In the genomic region with DNA sequence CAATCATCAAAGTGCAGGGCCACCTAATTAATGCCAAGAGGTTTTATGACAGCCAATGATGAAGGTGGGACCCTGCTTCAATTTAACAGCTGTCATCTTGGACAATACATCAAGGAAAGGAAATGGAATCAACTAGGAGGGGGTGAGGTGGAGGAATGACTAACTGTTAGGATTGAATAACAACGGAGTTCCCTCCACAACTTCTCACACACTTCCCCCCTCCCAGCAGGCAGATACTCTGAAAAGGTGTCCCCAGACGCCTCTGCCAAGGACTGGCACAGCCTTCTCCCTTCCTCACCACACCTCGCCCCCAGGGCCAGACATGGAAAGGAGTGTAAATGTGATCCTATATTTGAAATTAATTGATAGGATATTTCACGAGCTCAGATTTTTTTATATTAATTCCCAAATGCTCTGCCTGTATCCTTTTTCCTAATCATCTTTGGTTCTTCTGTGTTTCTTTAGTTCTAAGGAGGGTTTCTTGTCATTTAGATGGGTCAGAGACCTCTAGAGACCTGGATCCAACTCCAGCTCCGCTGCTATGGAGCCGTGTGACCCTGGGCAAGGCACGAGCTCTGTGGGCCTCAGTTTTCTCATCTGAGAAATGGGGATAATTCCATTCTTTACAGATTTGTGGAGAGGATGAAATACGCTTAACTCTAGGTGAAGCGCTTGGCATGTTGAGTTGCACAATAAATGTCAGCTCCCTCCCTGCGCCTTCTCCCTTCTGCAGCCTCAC, we compare ENCODE assay signal across 9 cellular contexts. TPM values are rescaled to one million over a fixed set of nuclear protein-coding genes. Genes with fewer than 3 reads are reported as not detected.
DNase-seq lines count a peak whose midpoint lies in the region; ATAC-seq, FAIRE-seq and TF ChIP-seq lines count a peak whose summit lies in the region.
"Had no signal": no experiment of that assay in that cellular context is flagged by ENCODE, and none has a peak within 500 bp of the region (broad histone marks: within the 10 kb centered on the region; RNA-seq: fewer than 3 reads in every experiment).

No MANE protein-coding gene starts in this region.

- no peak overlapping the region for H2AK5ac ChIP-seq in H1 (ENCODE audit: low read depth, low read length)

- H3K4me3 ChIP-seq in HEK293 (ENCODE audit: low read depth, low read length): peak overlapping the region; percentile 38; the same call in 1 of the 2 replicates
- H3K4me3 ChIP-seq in H1 (ENCODE audit: extremely low read depth in 1 of 4, insufficient read depth in 2 of 4, low read depth in 3 of 4, low read length in 4 of 4): peak overlapping the region; percentile 54 to 78 (median 62)

- H3K36me3 Mint-ChIP-seq in neural crest cell (ENCODE audit: low read depth): no peaks in the 10 kb centered on the region

- ATAC-seq in HG02840 (IDR thresholded peaks at IDR 0.05; ENCODE audit: low FRiP score, unreplicated experiment): no peak
- no peak for ATAC-seq in HG03469 (IDR thresholded peaks at IDR 0.05; ENCODE audit: unreplicated experiment)

- H3K27ac ChIP-seq in HEK293 (ENCODE audit: extremely low read depth, low read depth, low read length) (no peak overlapping the region), H1 (ENCODE audit: low read depth, low read length) (no peak overlapping the region)
- H3K27ac ChIP-seq: 22Rv1 had no signal

- H2BK120ac ChIP-seq in H1 (replicated peaks; ENCODE audit: low read depth, low read length): no peak overlapping the region

- H3K23me2 ChIP-seq in H1 (ENCODE audit: low read depth, low read length): peaks cover 7% of the 10 kb centered on the region; the same call in 1 of the 2 replicates

- H3K9me3 ChIP-seq in HEK293 (ENCODE audit: control insufficient read depth, insufficient read depth, low read depth, low read length) (no peaks in the 10 kb centered on the region), H1 (ENCODE audit: insufficient read depth in 2 of 2, low read depth in 1 of 2, low read length in 1 of 2) (no peaks in the 10 kb centered on the region)

- H3K4me1 Mint-ChIP-seq in neural crest cell: peaks cover 7% of the 10 kb centered on the region

- no peaks in the 10 kb centered on the region for H3K79me2 ChIP-seq in H1 (ENCODE audit: control insufficient read depth in 1 of 2, insufficient read depth in 2 of 2, low read length in 2 of 2)

- no peak overlapping the region for H3K56ac ChIP-seq in H1 (replicated peaks; ENCODE audit: insufficient read length, low read depth, low read length)

- H3K14ac ChIP-seq in H1 (ENCODE audit: insufficient read length): no peak overlapping the region

- no peak overlapping the region for H2BK15ac ChIP-seq in H1 (ENCODE audit: low read length)

- H3K36me3 ChIP-seq in HEK293 (ENCODE audit: control insufficient read depth in 2 of 2, insufficient read depth in 1 of 2, low read length in 2 of 2) (no peaks in the 10 kb centered on the region), H1 (ENCODE audit: control insufficient read depth in 2 of 4, insufficient read depth in 4 of 4, low read length in 3 of 4) (no peaks in the 10 kb centered on the region)

- no peak overlapping the region for H4K91ac ChIP-seq in H1 (replicated peaks; ENCODE audit: insufficient read length, low read length)

- no peak overlapping the region for H3K9ac ChIP-seq in H1 (replicated peaks in 1 of 4; ENCODE audit: extremely low read depth in 1 of 4, low read depth in 3 of 4, low read length in 3 of 4)

- no peak for TF ChIP-seq POLR2A in H1 (IDR thresholded peaks at IDR 0.05; ENCODE audit: control extremely low read depth in 1 of 2, low read depth in 2 of 2, low read length in 2 of 2)

- TF ChIP-seq CTCF in HEK293 (tag by site-specific recombination; IDR thresholded peaks at IDR 0.05) (no peak), H1 (IDR thresholded peaks at IDR 0.05; ENCODE audit: control extremely low read depth in 1 of 3, insufficient read depth in 1 of 3, low read depth in 1 of 3, low read length in 3 of 3) (no peak), neural crest cell (conservative IDR thresholded peaks at IDR 0.05) (no peak), GM10248 (IDR thresholded peaks at IDR 0.05; ENCODE audit: control extremely low read depth, extremely low read depth, low read depth, missing control alignments) (no peak)

- CTCF ChIA-PET in HEK293 (lab: Yijun Ruan, JAX) (interaction anchor here (0.8 to 1.3 kb wide), 2 partner anchors 9 to 17 kb away, joined by 3 to 8 read pairs; no protein-coding TSS in a partner anchor), H1 (lab: Charles Lee; ENCODE audit: partially characterized antibody) (interaction anchor here (0.6 to 2.2 kb wide), 12 partner anchors 9 to 310 kb away, joined by 3 to 11 read pairs (median 4); no protein-coding TSS in a partner anchor), GM10248 (lab: Yijun Ruan, JAX) (interaction anchor here (0.6 to 1.2 kb wide), 2 partner anchors 8 to 195 kb away, joined by 3 to 4 read pairs; no protein-coding TSS in a partner anchor)

- H3K27me3 Mint-ChIP-seq in neural crest cell (ENCODE audit: low read depth): peaks cover 89% of the 10 kb centered on the region

- H3K27me3 ChIP-seq in H1 (replicated peaks in 1 of 4; ENCODE audit: control insufficient read depth in 3 of 4, extremely low read depth in 1 of 4, insufficient read depth in 3 of 4, low read length in 3 of 4): peaks cover 6 to 23% (median 21%) of the 10 kb centered on the region in 4 experiments

- DNase-seq in DMS 273 (lab: John Stamatoyannopoulos, UW; ENCODE audit: unreplicated experiment): peak; percentile 31
- no peak for DNase-seq in DMS 273 treated with DMSO at 0.1 percent for 48 hours (lab: John Stamatoyannopoulos, UW)
- DNase-seq in H1 (ENCODE audit: low read depth in 1 of 2, low spot score in 2 of 2): peak in 1 of 2 experiments; percentile 17
- DNase-seq in neural crest cell (ENCODE audit: low read depth, low spot score): no peak
- no peak for DNase-seq in GM10248 (ENCODE audit: extremely low spot score)

- H3K4me3 Mint-ChIP-seq in neural crest cell: peak overlapping the region; percentile 63

- H3K4me2 ChIP-seq in H1 (ENCODE audit: insufficient read depth in 1 of 2, low read depth in 2 of 2, low read length in 2 of 2): peak overlapping the region; percentile 90 to 100

- H4K5ac ChIP-seq in H1 (ENCODE audit: insufficient read length, low read depth, low read length): no peak overlapping the region

- H3K18ac ChIP-seq in H1 (ENCODE audit: extremely low read depth, low read length): no peak overlapping the region

- peak overlapping the region; percentile 89; the same call in 1 of the 2 replicates for H4K8ac ChIP-seq in H1 (ENCODE audit: extremely low read depth, insufficient read depth, low read length)

- no peak overlapping the region for H3K23ac ChIP-seq in H1 (ENCODE audit: insufficient read length)

- H3K4me1 ChIP-seq in HEK293 (ENCODE audit: control insufficient read depth, insufficient read depth, low read length) (no peaks in the 10 kb centered on the region), H1 (replicated peaks in 1 of 4; ENCODE audit: control insufficient read depth in 3 of 4, insufficient read depth in 4 of 4, low read length in 3 of 4) (peaks cover 0 to 7% (median 3%) of the 10 kb centered on the region in 4 experiments; a peak in 3 of 7 replicates)

- no peak overlapping the region; the same call in 1 of the 2 replicates for H2AFZ ChIP-seq in H1 (ENCODE audit: low read length)

- no peaks in the 10 kb centered on the region for H3K79me1 ChIP-seq in H1 (ENCODE audit: low read depth, low read length)

- POLR2A ChIA-PET in HEK293 (lab: Yijun Ruan, JAX) (no interaction called here), H1 (lab: Charles Lee; ENCODE audit: partially characterized antibody) (interaction anchor here (0.8 kb wide), 1 partner anchor 230 kb away, joined by 3 read pairs; a partner anchor contains a TSS), GM10248 (lab: Yijun Ruan, JAX) (no interaction called here)

- H2BK5ac ChIP-seq in H1 (ENCODE audit: low read depth, low read length): no peak overlapping the region

- no peak overlapping the region for H2BK20ac ChIP-seq in H1 (ENCODE audit: low read length)

- no peak overlapping the region for H3K27ac Mint-ChIP-seq in neural crest cell (ENCODE audit: unreplicated experiment)

- TF ChIP-seq RAD21 in H1 (IDR thresholded peaks at IDR 0.05 in 1 of 2, conservative IDR thresholded peaks at IDR 0.05 in 1 of 2; ENCODE audit: low read depth in 2 of 2, low read length in 2 of 2): no peak

- no peak for FAIRE-seq in H1 (lab: Jason Lieb, UNC)

- peaks cover 4% of the 10 kb centered on the region for H3K9me3 Mint-ChIP-seq in neural crest cell

- WGBS in H1 (ENCODE audit: extremely low coverage in 1 of 2, insufficient coverage in 1 of 2, insufficient read length in 1 of 2, insufficient replicate concordance in 2 of 2, low coverage in 1 of 2, low lambda C conversion rate in 2 of 2, missing lambda C conversion rate in 1 of 2), 2 experiments: 57% methylated on average over 10 of the region's 10 CpGs; no CpG with 5 or more reads in 1 of the 2 experiments

- no peak for TF ChIP-seq EP300 in H1 (IDR thresholded peaks at IDR 0.05; ENCODE audit: borderline replicate concordance in 1 of 2, low read depth in 2 of 2, low read length in 2 of 2)

- H2BK12ac ChIP-seq in H1 (ENCODE audit: low read depth, low read length): 0 out of 2 replicates have a peak overlapping the region, but pooled peaks have one; percentile 84

- no peaks in the 10 kb centered on the region for H4K20me1 ChIP-seq in H1 (replicated peaks in 1 of 2; ENCODE audit: control insufficient read depth in 1 of 2, insufficient read depth in 2 of 2, low read length in 2 of 2)

- H3K4ac ChIP-seq in H1 (replicated peaks; ENCODE audit: insufficient read length, low read depth, low read length): no peak overlapping the region

TF ChIP-seq in HEK293, 187 proteins besides CTCF, POLR2A, EP300 and RAD21 (continues in another document):
- TF ChIP-seq GLIS1 (tag by site-specific recombination; IDR thresholded peaks at IDR 0.05) (no peak), MEIS1 (CRISPR knock-in tag; IDR thresholded peaks at IDR 0.05; ENCODE audit: borderline replicate concordance) (no peak), ZNF701 (tag by site-specific recombination; IDR thresholded peaks at IDR 0.05) (no peak), ZNF302 (tag by site-specific recombination; IDR thresholded peaks at IDR 0.05; ENCODE audit: low read depth) (no peak)

TF ChIP-seq in H1, 55 proteins besides CTCF, POLR2A, EP300 and RAD21 (continues in another document):
- TF ChIP-seq HDAC2 (IDR thresholded peaks at IDR 0.05; ENCODE audit: borderline replicate concordance in 1 of 2, low read depth in 2 of 2, low read length in 2 of 2) (peak in 1 of 2 experiments; percentile 97; a peak in 1 of 4 replicates), KDM1A (IDR thresholded peaks at IDR 0.05; ENCODE audit: borderline replicate concordance, low read length) (peak; percentile 99)

RNA-seq across cellular contexts. Expression of a gene that starts 1.1 kb away (rescaled TPM):
- 0.63 and 0.69 TPM in 2 replicates for total RNA-seq in H1 (2021; fragmentation: NEBNext Ultra II Directional; extraction: Animal tissue kit (Norgen Biotek cat#: 25700))
- polyA plus RNA-seq in H1 (2011; rRNA removed): 0.27 TPM in 2 replicates
- 0.49 TPM for polyA plus RNA-seq in H1 (2011; cell fraction: cytosol; rRNA removed)
- polyA plus RNA-seq in H1 (2011; cell fraction: nucleus; rRNA removed): 0.44 TPM
- 0.76 to 1.4 TPM (median 0.85 TPM) in 4 replicates for polyA plus RNA-seq in H1 (2012, experiment 1 of 2)
- polyA plus RNA-seq in H1 (2012, experiment 2 of 2): 0.28 TPM
- polyA plus RNA-seq in H1 (2013, experiment 1 of 2): 0.55 TPM
- polyA plus RNA-seq in H1 (2013, experiment 2 of 2): 0.64 TPM
- 0.38 and 0.83 TPM in 2 replicates for polyA minus RNA-seq in H1 (2011; rRNA and poly(A)+ RNA removed)
- polyA minus RNA-seq in H1 (2011; cell fraction: cytosol; rRNA and poly(A)+ RNA removed): 0.44 TPM
- 0.50 TPM for polyA minus RNA-seq in H1 (2011; cell fraction: nucleus; rRNA and poly(A)+ RNA removed)
- total RNA-seq in neural crest cell: 0.07 and 0.09 TPM in 2 replicates
